Comparison of ENCODE assay signal across 1 cellular context in the genomic region with DNA sequence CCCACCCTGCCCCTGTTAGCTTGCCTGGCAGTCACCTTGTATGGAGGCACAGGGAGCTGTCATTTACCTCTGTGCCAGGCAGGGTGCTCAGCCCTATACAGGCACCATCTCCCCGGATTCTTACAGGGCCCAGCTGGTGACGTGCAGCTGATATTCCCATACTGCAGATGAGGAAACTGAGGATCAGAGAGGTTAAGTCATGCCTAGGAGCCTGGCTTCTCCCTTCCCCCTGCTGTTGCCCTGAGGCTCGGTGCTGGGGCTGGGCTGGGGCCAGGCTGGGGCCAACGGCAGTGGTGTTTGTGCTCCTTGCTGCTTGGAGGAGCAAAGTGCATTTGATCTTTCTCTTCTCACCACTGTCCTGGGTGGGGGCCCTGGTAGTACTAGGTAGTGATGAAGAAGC.
TF ChIP-seq lines count a peak whose summit lies in the region.

No MANE protein-coding gene starts in this region.

TF ChIP-seq in HepG2, 621 proteins besides CTCF, POLR2A, EP300 and RAD21 (continues in another document):
- no peak for TF ChIP-seq ZBTB20 (CRISPR knock-in tag; IDR thresholded peaks at IDR 0.05; ENCODE audit: borderline replicate concordance, low read depth)
- no peak for TF ChIP-seq SIN3B (IDR thresholded peaks at IDR 0.05; ENCODE audit: low read length)
- no peak for TF ChIP-seq SCMH1 (CRISPR knock-in tag; IDR thresholded peaks at IDR 0.05; ENCODE audit: borderline replicate concordance)
- TF ChIP-seq, protein P1, sequence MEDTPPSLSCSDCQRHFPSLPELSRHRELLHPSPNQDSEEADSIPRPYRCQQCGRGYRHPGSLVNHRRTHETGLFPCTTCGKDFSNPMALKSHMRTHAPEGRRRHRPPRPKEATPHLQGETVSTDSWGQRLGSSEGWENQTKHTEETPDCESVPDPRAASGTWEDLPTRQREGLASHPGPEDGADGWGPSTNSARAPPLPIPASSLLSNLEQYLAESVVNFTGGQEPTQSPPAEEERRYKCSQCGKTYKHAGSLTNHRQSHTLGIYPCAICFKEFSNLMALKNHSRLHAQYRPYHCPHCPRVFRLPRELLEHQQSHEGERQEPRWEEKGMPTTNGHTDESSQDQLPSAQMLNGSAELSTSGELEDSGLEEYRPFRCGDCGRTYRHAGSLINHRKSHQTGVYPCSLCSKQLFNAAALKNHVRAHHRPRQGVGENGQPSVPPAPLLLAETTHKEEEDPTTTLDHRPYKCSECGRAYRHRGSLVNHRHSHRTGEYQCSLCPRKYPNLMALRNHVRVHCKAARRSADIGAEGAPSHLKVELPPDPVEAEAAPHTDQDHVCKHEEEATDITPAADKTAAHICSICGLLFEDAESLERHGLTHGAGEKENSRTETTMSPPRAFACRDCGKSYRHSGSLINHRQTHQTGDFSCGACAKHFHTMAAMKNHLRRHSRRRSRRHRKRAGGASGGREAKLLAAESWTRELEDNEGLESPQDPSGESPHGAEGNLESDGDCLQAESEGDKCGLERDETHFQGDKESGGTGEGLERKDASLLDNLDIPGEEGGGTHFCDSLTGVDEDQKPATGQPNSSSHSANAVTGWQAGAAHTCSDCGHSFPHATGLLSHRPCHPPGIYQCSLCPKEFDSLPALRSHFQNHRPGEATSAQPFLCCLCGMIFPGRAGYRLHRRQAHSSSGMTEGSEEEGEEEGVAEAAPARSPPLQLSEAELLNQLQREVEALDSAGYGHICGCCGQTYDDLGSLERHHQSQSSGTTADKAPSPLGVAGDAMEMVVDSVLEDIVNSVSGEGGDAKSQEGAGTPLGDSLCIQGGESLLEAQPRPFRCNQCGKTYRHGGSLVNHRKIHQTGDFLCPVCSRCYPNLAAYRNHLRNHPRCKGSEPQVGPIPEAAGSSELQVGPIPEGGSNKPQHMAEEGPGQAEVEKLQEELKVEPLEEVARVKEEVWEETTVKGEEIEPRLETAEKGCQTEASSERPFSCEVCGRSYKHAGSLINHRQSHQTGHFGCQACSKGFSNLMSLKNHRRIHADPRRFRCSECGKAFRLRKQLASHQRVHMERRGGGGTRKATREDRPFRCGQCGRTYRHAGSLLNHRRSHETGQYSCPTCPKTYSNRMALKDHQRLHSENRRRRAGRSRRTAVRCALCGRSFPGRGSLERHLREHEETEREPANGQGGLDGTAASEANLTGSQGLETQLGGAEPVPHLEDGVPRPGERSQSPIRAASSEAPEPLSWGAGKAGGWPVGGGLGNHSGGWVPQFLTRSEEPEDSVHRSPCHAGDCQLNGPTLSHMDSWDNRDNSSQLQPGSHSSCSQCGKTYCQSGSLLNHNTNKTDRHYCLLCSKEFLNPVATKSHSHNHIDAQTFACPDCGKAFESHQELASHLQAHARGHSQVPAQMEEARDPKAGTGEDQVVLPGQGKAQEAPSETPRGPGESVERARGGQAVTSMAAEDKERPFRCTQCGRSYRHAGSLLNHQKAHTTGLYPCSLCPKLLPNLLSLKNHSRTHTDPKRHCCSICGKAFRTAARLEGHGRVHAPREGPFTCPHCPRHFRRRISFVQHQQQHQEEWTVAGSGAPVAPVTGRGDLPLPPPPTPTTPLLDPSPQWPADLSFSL (CRISPR knock-in tag; IDR thresholded peaks at IDR 0.05), result no peak
- TF ChIP-seq MAFK (conservative IDR thresholded peaks at IDR 0.05 in 1 of 2, IDR thresholded peaks at IDR 0.05 in 1 of 2; ENCODE audit: low read length in 2 of 2), result no peak
- TF ChIP-seq ZNF552 (CRISPR knock-in tag; IDR thresholded peaks at IDR 0.05; ENCODE audit: borderline replicate concordance), result no peak
- TF ChIP-seq, protein P2, sequence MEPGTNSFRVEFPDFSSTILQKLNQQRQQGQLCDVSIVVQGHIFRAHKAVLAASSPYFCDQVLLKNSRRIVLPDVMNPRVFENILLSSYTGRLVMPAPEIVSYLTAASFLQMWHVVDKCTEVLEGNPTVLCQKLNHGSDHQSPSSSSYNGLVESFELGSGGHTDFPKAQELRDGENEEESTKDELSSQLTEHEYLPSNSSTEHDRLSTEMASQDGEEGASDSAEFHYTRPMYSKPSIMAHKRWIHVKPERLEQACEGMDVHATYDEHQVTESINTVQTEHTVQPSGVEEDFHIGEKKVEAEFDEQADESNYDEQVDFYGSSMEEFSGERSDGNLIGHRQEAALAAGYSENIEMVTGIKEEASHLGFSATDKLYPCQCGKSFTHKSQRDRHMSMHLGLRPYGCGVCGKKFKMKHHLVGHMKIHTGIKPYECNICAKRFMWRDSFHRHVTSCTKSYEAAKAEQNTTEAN (CRISPR knock-in tag; conservative IDR thresholded peaks at IDR 0.05), result no peak
- peak; percentile 66; the same call in 1 of the 2 replicates for TF ChIP-seq MTA1 (CRISPR knock-in tag; IDR thresholded peaks at IDR 0.05; ENCODE audit: borderline replicate concordance)
- peak; percentile 40; the same call in 1 of the 2 replicates for TF ChIP-seq KDM6A (CRISPR knock-in tag; IDR thresholded peaks at IDR 0.05; ENCODE audit: low read depth)
- no peak for TF ChIP-seq FOXC1 (CRISPR knock-in tag; IDR thresholded peaks at IDR 0.05; ENCODE audit: borderline replicate concordance)
- TF ChIP-seq SRSF9 (IDR thresholded peaks at IDR 0.05; ENCODE audit: borderline replicate concordance, insufficient read depth, low read depth, low read length, poor library complexity, severe bottlenecking), result no peak
- TF ChIP-seq, protein P3, sequence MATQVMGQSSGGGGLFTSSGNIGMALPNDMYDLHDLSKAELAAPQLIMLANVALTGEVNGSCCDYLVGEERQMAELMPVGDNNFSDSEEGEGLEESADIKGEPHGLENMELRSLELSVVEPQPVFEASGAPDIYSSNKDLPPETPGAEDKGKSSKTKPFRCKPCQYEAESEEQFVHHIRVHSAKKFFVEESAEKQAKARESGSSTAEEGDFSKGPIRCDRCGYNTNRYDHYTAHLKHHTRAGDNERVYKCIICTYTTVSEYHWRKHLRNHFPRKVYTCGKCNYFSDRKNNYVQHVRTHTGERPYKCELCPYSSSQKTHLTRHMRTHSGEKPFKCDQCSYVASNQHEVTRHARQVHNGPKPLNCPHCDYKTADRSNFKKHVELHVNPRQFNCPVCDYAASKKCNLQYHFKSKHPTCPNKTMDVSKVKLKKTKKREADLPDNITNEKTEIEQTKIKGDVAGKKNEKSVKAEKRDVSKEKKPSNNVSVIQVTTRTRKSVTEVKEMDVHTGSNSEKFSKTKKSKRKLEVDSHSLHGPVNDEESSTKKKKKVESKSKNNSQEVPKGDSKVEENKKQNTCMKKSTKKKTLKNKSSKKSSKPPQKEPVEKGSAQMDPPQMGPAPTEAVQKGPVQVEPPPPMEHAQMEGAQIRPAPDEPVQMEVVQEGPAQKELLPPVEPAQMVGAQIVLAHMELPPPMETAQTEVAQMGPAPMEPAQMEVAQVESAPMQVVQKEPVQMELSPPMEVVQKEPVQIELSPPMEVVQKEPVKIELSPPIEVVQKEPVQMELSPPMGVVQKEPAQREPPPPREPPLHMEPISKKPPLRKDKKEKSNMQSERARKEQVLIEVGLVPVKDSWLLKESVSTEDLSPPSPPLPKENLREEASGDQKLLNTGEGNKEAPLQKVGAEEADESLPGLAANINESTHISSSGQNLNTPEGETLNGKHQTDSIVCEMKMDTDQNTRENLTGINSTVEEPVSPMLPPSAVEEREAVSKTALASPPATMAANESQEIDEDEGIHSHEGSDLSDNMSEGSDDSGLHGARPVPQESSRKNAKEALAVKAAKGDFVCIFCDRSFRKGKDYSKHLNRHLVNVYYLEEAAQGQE (IDR thresholded peaks at IDR 0.05; ENCODE audit: borderline replicate concordance in 1 of 2, low read depth in 1 of 2, low read length in 2 of 2), result no peak
- TF ChIP-seq ZNF333 (CRISPR knock-in tag; IDR thresholded peaks at IDR 0.05; ENCODE audit: borderline replicate concordance), result no peak
- no peak for TF ChIP-seq ZNF746 (CRISPR knock-in tag; IDR thresholded peaks at IDR 0.05)
- no peak for TF ChIP-seq MEIS2 (CRISPR knock-in tag; IDR thresholded peaks at IDR 0.05)
- TF ChIP-seq U2AF1 (optimal IDR thresholded peaks at IDR 0.05; ENCODE audit: low read depth, low read length), result no peak
- 0 out of 2 replicates have a peak, but pooled peaks have one; percentile 49 for TF ChIP-seq ZMYM2 (CRISPR knock-in tag; IDR thresholded peaks at IDR 0.05)
- TF ChIP-seq ZFY (CRISPR knock-in tag; IDR thresholded peaks at IDR 0.05), result no peak
- no peak for TF ChIP-seq ZNF274 (CRISPR knock-in tag; IDR thresholded peaks at IDR 0.05)
- TF ChIP-seq KDM5A (IDR thresholded peaks at IDR 0.05; ENCODE audit: borderline replicate concordance, low read length), result no peak
- peak; percentile 98 for TF ChIP-seq ZNF629 (CRISPR knock-in tag; conservative IDR thresholded peaks at IDR 0.05)
- TF ChIP-seq TCF7 (IDR thresholded peaks at IDR 0.05; ENCODE audit: low read depth), result no peak
- no peak for TF ChIP-seq ZNF17 (CRISPR knock-in tag; IDR thresholded peaks at IDR 0.05)
- TF ChIP-seq PHB2 (IDR thresholded peaks at IDR 0.05; ENCODE audit: partially characterized antibody), result no peak
- TF ChIP-seq ARID2 (CRISPR knock-in tag; IDR thresholded peaks at IDR 0.05; ENCODE audit: borderline replicate concordance), result no peak
- TF ChIP-seq ZNF432 (CRISPR knock-in tag; IDR thresholded peaks at IDR 0.05; ENCODE audit: borderline replicate concordance), result no peak
- TF ChIP-seq GABPA (IDR thresholded peaks at IDR 0.05; ENCODE audit: low read depth, low read length), result no peak
- no peak for TF ChIP-seq GABPA (CRISPR knock-in tag; IDR thresholded peaks at IDR 0.05; ENCODE audit: low read depth)
- TF ChIP-seq, protein P4, sequence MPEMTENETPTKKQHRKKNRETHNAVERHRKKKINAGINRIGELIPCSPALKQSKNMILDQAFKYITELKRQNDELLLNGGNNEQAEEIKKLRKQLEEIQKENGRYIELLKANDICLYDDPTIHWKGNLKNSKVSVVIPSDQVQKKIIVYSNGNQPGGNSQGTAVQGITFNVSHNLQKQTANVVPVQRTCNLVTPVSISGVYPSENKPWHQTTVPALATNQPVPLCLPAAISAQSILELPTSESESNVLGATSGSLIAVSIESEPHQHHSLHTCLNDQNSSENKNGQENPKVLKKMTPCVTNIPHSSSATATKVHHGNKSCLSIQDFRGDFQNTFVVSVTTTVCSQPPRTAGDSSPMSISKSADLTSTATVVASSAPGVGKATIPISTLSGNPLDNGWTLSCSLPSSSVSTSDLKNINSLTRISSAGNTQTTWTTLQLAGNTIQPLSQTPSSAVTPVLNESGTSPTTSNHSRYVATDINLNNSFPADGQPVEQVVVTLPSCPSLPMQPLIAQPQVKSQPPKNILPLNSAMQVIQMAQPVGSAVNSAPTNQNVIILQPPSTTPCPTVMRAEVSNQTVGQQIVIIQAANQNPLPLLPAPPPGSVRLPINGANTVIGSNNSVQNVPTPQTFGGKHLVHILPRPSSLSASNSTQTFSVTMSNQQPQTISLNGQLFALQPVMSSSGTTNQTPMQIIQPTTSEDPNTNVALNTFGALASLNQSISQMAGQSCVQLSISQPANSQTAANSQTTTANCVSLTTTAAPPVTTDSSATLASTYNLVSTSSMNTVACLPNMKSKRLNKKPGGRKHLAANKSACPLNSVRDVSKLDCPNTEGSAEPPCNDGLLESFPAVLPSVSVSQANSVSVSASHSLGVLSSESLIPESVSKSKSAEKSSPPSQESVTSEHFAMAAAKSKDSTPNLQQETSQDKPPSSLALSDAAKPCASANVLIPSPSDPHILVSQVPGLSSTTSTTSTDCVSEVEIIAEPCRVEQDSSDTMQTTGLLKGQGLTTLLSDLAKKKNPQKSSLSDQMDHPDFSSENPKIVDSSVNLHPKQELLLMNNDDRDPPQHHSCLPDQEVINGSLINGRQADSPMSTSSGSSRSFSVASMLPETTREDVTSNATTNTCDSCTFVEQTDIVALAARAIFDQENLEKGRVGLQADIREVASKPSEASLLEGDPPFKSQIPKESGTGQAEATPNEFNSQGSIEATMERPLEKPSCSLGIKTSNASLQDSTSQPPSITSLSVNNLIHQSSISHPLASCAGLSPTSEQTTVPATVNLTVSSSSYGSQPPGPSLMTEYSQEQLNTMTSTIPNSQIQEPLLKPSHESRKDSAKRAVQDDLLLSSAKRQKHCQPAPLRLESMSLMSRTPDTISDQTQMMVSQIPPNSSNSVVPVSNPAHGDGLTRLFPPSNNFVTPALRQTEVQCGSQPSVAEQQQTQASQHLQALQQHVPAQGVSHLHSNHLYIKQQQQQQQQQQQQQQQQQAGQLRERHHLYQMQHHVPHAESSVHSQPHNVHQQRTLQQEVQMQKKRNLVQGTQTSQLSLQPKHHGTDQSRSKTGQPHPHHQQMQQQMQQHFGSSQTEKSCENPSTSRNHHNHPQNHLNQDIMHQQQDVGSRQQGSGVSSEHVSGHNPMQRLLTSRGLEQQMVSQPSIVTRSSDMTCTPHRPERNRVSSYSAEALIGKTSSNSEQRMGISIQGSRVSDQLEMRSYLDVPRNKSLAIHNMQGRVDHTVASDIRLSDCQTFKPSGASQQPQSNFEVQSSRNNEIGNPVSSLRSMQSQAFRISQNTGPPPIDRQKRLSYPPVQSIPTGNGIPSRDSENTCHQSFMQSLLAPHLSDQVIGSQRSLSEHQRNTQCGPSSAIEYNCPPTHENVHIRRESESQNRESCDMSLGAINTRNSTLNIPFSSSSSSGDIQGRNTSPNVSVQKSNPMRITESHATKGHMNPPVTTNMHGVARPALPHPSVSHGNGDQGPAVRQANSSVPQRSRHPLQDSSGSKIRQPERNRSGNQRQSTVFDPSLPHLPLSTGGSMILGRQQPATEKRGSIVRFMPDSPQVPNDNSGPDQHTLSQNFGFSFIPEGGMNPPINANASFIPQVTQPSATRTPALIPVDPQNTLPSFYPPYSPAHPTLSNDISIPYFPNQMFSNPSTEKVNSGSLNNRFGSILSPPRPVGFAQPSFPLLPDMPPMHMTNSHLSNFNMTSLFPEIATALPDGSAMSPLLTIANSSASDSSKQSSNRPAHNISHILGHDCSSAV (CRISPR knock-in tag; IDR thresholded peaks at IDR 0.05; ENCODE audit: borderline replicate concordance), result no peak
- TF ChIP-seq SIX4 (CRISPR knock-in tag; IDR thresholded peaks at IDR 0.05), result no peak
- no peak for TF ChIP-seq ZNF292 (CRISPR knock-in tag; IDR thresholded peaks at IDR 0.05; ENCODE audit: borderline replicate concordance, low read depth)
- no peak for TF ChIP-seq ZNF589 (CRISPR knock-in tag; conservative IDR thresholded peaks at IDR 0.05)
- TF ChIP-seq JUN (CRISPR knock-in tag; IDR thresholded peaks at IDR 0.05), result no peak
- TF ChIP-seq, protein P5, sequence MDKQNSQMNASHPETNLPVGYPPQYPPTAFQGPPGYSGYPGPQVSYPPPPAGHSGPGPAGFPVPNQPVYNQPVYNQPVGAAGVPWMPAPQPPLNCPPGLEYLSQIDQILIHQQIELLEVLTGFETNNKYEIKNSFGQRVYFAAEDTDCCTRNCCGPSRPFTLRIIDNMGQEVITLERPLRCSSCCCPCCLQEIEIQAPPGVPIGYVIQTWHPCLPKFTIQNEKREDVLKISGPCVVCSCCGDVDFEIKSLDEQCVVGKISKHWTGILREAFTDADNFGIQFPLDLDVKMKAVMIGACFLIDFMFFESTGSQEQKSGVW (CRISPR knock-in tag; IDR thresholded peaks at IDR 0.05; ENCODE audit: borderline replicate concordance), result no peak
- TF ChIP-seq PTBP1 (IDR thresholded peaks at IDR 0.05; ENCODE audit: low read depth, low read length, poor library complexity, severe bottlenecking), result no peak
- no peak for TF ChIP-seq ZNF556 (CRISPR knock-in tag; IDR thresholded peaks at IDR 0.05; ENCODE audit: borderline replicate concordance)
- no peak for TF ChIP-seq ZNF160 (CRISPR knock-in tag; IDR thresholded peaks at IDR 0.05)
- TF ChIP-seq ZNF496 (CRISPR knock-in tag; IDR thresholded peaks at IDR 0.05; ENCODE audit: insufficient replicate concordance), result no peak
- no peak for TF ChIP-seq ZNF644 (CRISPR knock-in tag; IDR thresholded peaks at IDR 0.05; ENCODE audit: low read depth)
- TF ChIP-seq IKZF1 (IDR thresholded peaks at IDR 0.05), result no peak
